In genomic region chr12:54240971-54241588, GRCh38 we compare ENCODE assay signal across 17 cellular contexts. TPM values are rescaled to one million over a fixed set of nuclear protein-coding genes. Genes with fewer than 3 reads are reported as not detected.
A peak's percentile ranks its signal among the peaks of the same experiment; 100 is the strongest.
DNase-seq lines count a peak whose midpoint lies in the region; ATAC-seq, FAIRE-seq and TF ChIP-seq lines count a peak whose summit lies in the region.
"Had no signal": no experiment of that assay in that cellular context is flagged by ENCODE, and none has a peak within 500 bp of the region (broad histone marks: within the 10 kb centered on the region; RNA-seq: fewer than 3 reads in every experiment).

No MANE protein-coding gene starts in this region.

- H3K36me3 Mint-ChIP-seq in activated CD8-positive, alpha-beta T cell treated with anti-CD3 and anti-CD28 coated beads, Interleukin-2, amount 10 ng/mL, durations not matched to agents 7 days and 5 days (ENCODE audit: low read depth) = peaks cover 47% of the 10 kb centered on the region
- H3K36me3 Mint-ChIP-seq in stimulated activated naive CD8-positive, alpha-beta T cell treated with anti-CD3 and anti-CD28 coated beads, Interleukin-15, Interleukin-2, amounts not matched to agents 100 ng/mL and 50 ng/mL, for 24 hours (ENCODE audit: low read depth) = peaks cover 44% of the 10 kb centered on the region

- H3K9me3 ChIP-seq in cardiac muscle cell (ENCODE audit: low read depth) = no peaks in the 10 kb centered on the region
- H3K9me3 ChIP-seq: lower lobe of right lung had no signal

- H3K27me3 ChIP-seq in cardiac muscle cell = no peaks in the 10 kb centered on the region

- H3K27ac Mint-ChIP-seq in activated CD8-positive, alpha-beta T cell treated with anti-CD3 and anti-CD28 coated beads, Interleukin-2, amount 10 ng/mL, durations not matched to agents 7 days and 5 days = peak overlapping the region; percentile 54
- peak overlapping the region; percentile 71 for H3K27ac Mint-ChIP-seq in stimulated activated naive CD8-positive, alpha-beta T cell treated with anti-CD3 and anti-CD28 coated beads, Interleukin-15, Interleukin-2, amounts not matched to agents 100 ng/mL and 50 ng/mL, for 24 hours
- H3K27ac Mint-ChIP-seq: B cell had no signal

- no peak overlapping the region for H3K4me3 ChIP-seq in cardiac muscle cell
- H3K4me3 ChIP-seq: lower lobe of right lung had no signal

- in situ Hi-C loops in ACHN (cut with HindIII; ENCODE audit: low pct_ligation_motif_present, low pct_unique_long_range_greater_than_20kb, low sequenced_read_pairs) = no loop called here

- H3K4me3 Mint-ChIP-seq in activated CD8-positive, alpha-beta T cell treated with anti-CD3 and anti-CD28 coated beads, Interleukin-2, amount 10 ng/mL, durations not matched to agents 7 days and 5 days = no peak overlapping the region
- no peak overlapping the region for H3K4me3 Mint-ChIP-seq in stimulated activated naive CD8-positive, alpha-beta T cell treated with anti-CD3 and anti-CD28 coated beads, Interleukin-15, Interleukin-2, amounts not matched to agents 100 ng/mL and 50 ng/mL, for 24 hours
- H3K4me3 Mint-ChIP-seq: B cell; effector memory CD8-positive, alpha-beta T cell had no signal

- CTCF ChIA-PET in activated CD8-positive, alpha-beta T cell treated with anti-CD3 and anti-CD28 coated beads, Interleukin-2, amount 10 ng/mL, durations not matched to agents 7 days and 5 days (lab: Charles Lee) = interaction anchor here (1.0 to 3.1 kb wide), 18 partner anchors 11 to 175 kb away, joined by 3 to 12 read pairs (median 4); partner anchors contain the start of gene COPZ1

- POLR2A ChIA-PET in activated CD8-positive, alpha-beta T cell treated with anti-CD3 and anti-CD28 coated beads, Interleukin-2, amount 10 ng/mL, durations not matched to agents 7 days and 5 days (lab: Charles Lee) = interaction anchor here (0.6 to 2.6 kb wide), 3 partner anchors 39 to 118 kb away, joined by 3 to 14 read pairs (median 3); partner anchors contain the start of genes CBX5 and HNRNPA1

- peak; percentile 61 for ATAC-seq in HG02852 (IDR thresholded peaks at IDR 0.05; ENCODE audit: unreplicated experiment)
- no peak for ATAC-seq in activated CD8-positive, alpha-beta T cell treated with anti-CD3 and anti-CD28 coated beads, Interleukin-2, amount 10 ng/mL, durations not matched to agents 7 days and 5 days
- ATAC-seq: effector memory CD8-positive, alpha-beta T cell; lower lobe of right lung had no signal

- no peak for FAIRE-seq in H54 (lab: Jason Lieb, UNC)

- peak overlapping the region; percentile 28 for H3K27ac ChIP-seq in cardiac muscle cell
- H3K27ac ChIP-seq: lower lobe of right lung had no signal

- H3K4me1 Mint-ChIP-seq in activated CD8-positive, alpha-beta T cell treated with anti-CD3 and anti-CD28 coated beads, Interleukin-2, amount 10 ng/mL, durations not matched to agents 7 days and 5 days (ENCODE audit: low read depth) = peaks cover 17% of the 10 kb centered on the region
- H3K4me1 Mint-ChIP-seq in stimulated activated naive CD8-positive, alpha-beta T cell treated with anti-CD3 and anti-CD28 coated beads, Interleukin-15, Interleukin-2, amounts not matched to agents 100 ng/mL and 50 ng/mL, for 24 hours (ENCODE audit: low read depth) = peaks cover 14% of the 10 kb centered on the region

- DNase-seq in cardiac muscle cell (ENCODE audit: low read depth in 1 of 2, low spot score in 1 of 2) (no peak), cardiac septum (ENCODE audit: low spot score) (no peak), MV-4-11 (lab: John Stamatoyannopoulos, UW) (no peak), ACHN (no peak), H54 (ENCODE audit: insufficient read length, low spot score) (no peak)
- DNase-seq in activated CD8-positive, alpha-beta T cell treated with anti-CD3 and anti-CD28 coated beads, Interleukin-2, amount 10 ng/mL, durations not matched to agents 7 days and 5 days = no peak
- DNase-seq: activated CD4-positive, alpha-beta T cell treated with anti-CD3 and anti-CD28 coated beads for 4 hours; amygdala; effector memory CD8-positive, alpha-beta T cell; H7; lower lobe of right lung; NCI-H524; nucleus accumbens; SIG-M5 had no signal

- H3K36me3 ChIP-seq in cardiac muscle cell = peaks cover 36% of the 10 kb centered on the region

- no peak for TF ChIP-seq CTCF in cardiac muscle cell (IDR thresholded peaks at IDR 0.05; ENCODE audit: low read depth, low read length)

- no peak for TF ChIP-seq POLR2A in H54 (IDR thresholded peaks at IDR 0.05; ENCODE audit: low read depth, low read length)

- no peaks in the 10 kb centered on the region for H3K9me3 Mint-ChIP-seq in activated CD8-positive, alpha-beta T cell treated with anti-CD3 and anti-CD28 coated beads, Interleukin-2, amount 10 ng/mL, durations not matched to agents 7 days and 5 days (ENCODE audit: insufficient read depth)
- no peaks in the 10 kb centered on the region for H3K9me3 Mint-ChIP-seq in stimulated activated naive CD8-positive, alpha-beta T cell treated with anti-CD3 and anti-CD28 coated beads, Interleukin-15, Interleukin-2, amounts not matched to agents 100 ng/mL and 50 ng/mL, for 24 hours
- H3K9me3 Mint-ChIP-seq: effector memory CD8-positive, alpha-beta T cell had no signal

- intact Hi-C loops in cardiac septum (cut with DNase I) = loop anchor here (5.0 kb wide), 1 partner anchor 81 kb away; no protein-coding TSS in a partner anchor

- H3K27me3 Mint-ChIP-seq in activated CD8-positive, alpha-beta T cell treated with anti-CD3 and anti-CD28 coated beads, Interleukin-2, amount 10 ng/mL, durations not matched to agents 7 days and 5 days (ENCODE audit: low read depth) = no peaks in the 10 kb centered on the region
- H3K27me3 Mint-ChIP-seq in stimulated activated naive CD8-positive, alpha-beta T cell treated with anti-CD3 and anti-CD28 coated beads, Interleukin-15, Interleukin-2, amounts not matched to agents 100 ng/mL and 50 ng/mL, for 24 hours = no peaks in the 10 kb centered on the region
- H3K27me3 Mint-ChIP-seq: B cell; effector memory CD8-positive, alpha-beta T cell had no signal

- H3K4me1 ChIP-seq in cardiac muscle cell (ENCODE audit: low read depth) = peaks cover 13% of the 10 kb centered on the region
- H3K4me1 ChIP-seq: lower lobe of right lung had no signal

RNA-seq across cellular contexts. Expression of gene CBX5, which starts 38.8 kb away (rescaled TPM):
- total RNA-seq in cardiac muscle cell (72.7 and 98.3 TPM in 2 replicates), cardiac septum (39.5 TPM)
- polyA plus RNA-seq in cardiac muscle cell = 49.5 and 63.9 TPM in 2 replicates
- 100 to 1,000 TPM; 145 to 148 TPM for total RNA-seq in activated CD8-positive, alpha-beta T cell treated with anti-CD3 and anti-CD28 coated beads, Interleukin-2, amount 10 ng/mL, durations not matched to agents 7 days and 5 days

RNA-seq across cellular contexts. Expression of gene HNRNPA1, which starts 39.4 kb away (rescaled TPM):
- total RNA-seq in cardiac muscle cell = 782 and 963 TPM in 2 replicates
- 794 and 804 TPM in 2 replicates for polyA plus RNA-seq in cardiac muscle cell
- total RNA-seq in cardiac septum = 439 TPM
- 1,000 to 10,000 TPM; 1,520 to 1,553 TPM for total RNA-seq in activated CD8-positive, alpha-beta T cell treated with anti-CD3 and anti-CD28 coated beads, Interleukin-2, amount 10 ng/mL, durations not matched to agents 7 days and 5 days

RNA-seq across cellular contexts. Expression of gene SMUG1, which starts 52.3 kb away (rescaled TPM):
- total RNA-seq in cardiac muscle cell (54.2 and 57.2 TPM in 2 replicates), cardiac septum (15.3 TPM)
- polyA plus RNA-seq in cardiac muscle cell = 39.8 and 50.9 TPM in 2 replicates
- total RNA-seq in activated CD8-positive, alpha-beta T cell treated with anti-CD3 and anti-CD28 coated beads, Interleukin-2, amount 10 ng/mL, durations not matched to agents 7 days and 5 days = 10 to 100 TPM; 21.5 to 22.8 TPM

RNA-seq across cellular contexts. Expression of gene NFE2, which starts 59.7 kb away (rescaled TPM):
- total RNA-seq in cardiac muscle cell = 4.9 and 9.9 TPM in 2 replicates
- 8.4 and 10.1 TPM in 2 replicates for polyA plus RNA-seq in cardiac muscle cell
- 1.2 TPM for total RNA-seq in cardiac septum
- total RNA-seq in activated CD8-positive, alpha-beta T cell treated with anti-CD3 and anti-CD28 coated beads, Interleukin-2, amount 10 ng/mL, durations not matched to agents 7 days and 5 days = not detected
- total RNA-seq: B cell had no signal
